In the genomic region with DNA sequence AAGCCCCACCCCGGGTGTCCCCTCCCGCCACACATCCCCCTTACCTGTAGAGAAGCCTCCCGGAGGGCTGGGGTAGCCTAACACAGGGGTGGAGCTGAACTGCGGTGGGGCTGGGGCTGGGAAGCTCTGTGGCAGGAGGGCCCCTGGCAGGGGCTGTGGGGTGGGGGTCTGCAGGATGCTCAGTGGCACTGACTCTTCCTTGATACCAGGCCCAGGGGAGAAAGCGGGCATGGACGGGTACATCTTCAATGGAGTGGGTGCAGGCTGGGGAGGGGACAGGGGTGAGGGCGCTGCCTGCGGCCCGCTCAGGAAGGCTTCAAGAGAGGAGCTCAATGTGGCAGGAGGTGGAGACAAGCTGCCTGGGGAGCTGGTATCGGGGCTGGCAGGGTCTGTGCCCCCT, we compare ENCODE assay signal across 12 cellular contexts. TPM values are rescaled to one million over a fixed set of nuclear protein-coding genes. Genes with fewer than 3 reads are reported as not detected.
DNase-seq lines count a peak whose midpoint lies in the region; ATAC-seq and TF ChIP-seq lines count a peak whose summit lies in the region.
"Had no signal": no experiment of that assay in that cellular context is flagged by ENCODE, and none has a peak within 500 bp of the region (broad histone marks: within the 10 kb centered on the region; RNA-seq: fewer than 3 reads in every experiment).

No MANE protein-coding gene starts in this region.

- H4K20me1 ChIP-seq in fibroblast of lung (ENCODE audit: control insufficient read depth, extremely low read depth, insufficient read depth, low read length), result no peaks in the 10 kb centered on the region

- TF ChIP-seq CTCF in natural killer cell (IDR thresholded peaks at IDR 0.05) (no peak), fibroblast of lung (conservative IDR thresholded peaks at IDR 0.05 in 1 of 2, IDR thresholded peaks at IDR 0.05 in 1 of 2; ENCODE audit: low read depth in 1 of 2, low read length in 2 of 2) (no peak), osteocyte (IDR thresholded peaks at IDR 0.05) (no peak)

- H3K36me3 Mint-ChIP-seq in natural killer cell treated with Interleukin-12 subunit alpha and Interleukin-12 subunit beta and Interleukin-15 and Interleukin-18, amount 100 ng/mL, for 72 hours, result no peaks in the 10 kb centered on the region
- H3K36me3 Mint-ChIP-seq in natural killer cell (no peaks in the 10 kb centered on the region), osteocyte (ENCODE audit: unreplicated experiment) (peaks cover 11% of the 10 kb centered on the region)
- H3K36me3 Mint-ChIP-seq in activated CD8-positive, alpha-beta T cell treated with anti-CD3 and anti-CD28 coated beads, Interleukin-2, amount 10 ng/mL, durations not matched to agents 7 days and 5 days (ENCODE audit: low read depth), result peaks cover 71% of the 10 kb centered on the region

- H3K4me3 Mint-ChIP-seq in natural killer cell treated with Interleukin-12 subunit alpha and Interleukin-12 subunit beta and Interleukin-15 and Interleukin-18, amount 100 ng/mL, for 72 hours, result peak overlapping the region; percentile 53
- H3K4me3 Mint-ChIP-seq in natural killer cell (no peak overlapping the region), osteocyte (ENCODE audit: unreplicated experiment) (no peak overlapping the region)
- peak overlapping the region; percentile 83 for H3K4me3 Mint-ChIP-seq in activated CD8-positive, alpha-beta T cell treated with anti-CD3 and anti-CD28 coated beads, Interleukin-2, amount 10 ng/mL, durations not matched to agents 7 days and 5 days

- H3K9me3 Mint-ChIP-seq in natural killer cell treated with Interleukin-12 subunit alpha and Interleukin-12 subunit beta and Interleukin-15 and Interleukin-18, amount 100 ng/mL, for 72 hours, result no peaks in the 10 kb centered on the region
- H3K9me3 Mint-ChIP-seq in natural killer cell, result no peaks in the 10 kb centered on the region
- H3K9me3 Mint-ChIP-seq in activated CD8-positive, alpha-beta T cell treated with anti-CD3 and anti-CD28 coated beads, Interleukin-2, amount 10 ng/mL, durations not matched to agents 7 days and 5 days (ENCODE audit: insufficient read depth), result no peaks in the 10 kb centered on the region
- no peaks in the 10 kb centered on the region for H3K9me3 Mint-ChIP-seq in osteocyte (ENCODE audit: unreplicated experiment)

- CTCF ChIA-PET in activated CD8-positive, alpha-beta T cell treated with anti-CD3 and anti-CD28 coated beads, Interleukin-2, amount 10 ng/mL, durations not matched to agents 7 days and 5 days (lab: Charles Lee), result interaction anchor here (1.0 to 3.7 kb wide), 7 partner anchors 8 to 99 kb away, joined by 3 to 24 read pairs (median 9); no protein-coding TSS in a partner anchor
- CTCF ChIA-PET in HEK293T (lab: Yijun Ruan, JAX), result interaction anchor here (0.7 to 1.7 kb wide), 3 partner anchors 8 to 99 kb away, joined by 3 to 4 read pairs (median 4); no protein-coding TSS in a partner anchor

- H3K4me1 ChIP-seq in fibroblast of lung (ENCODE audit: control insufficient read depth, extremely low read depth, insufficient read depth, low read length), result peaks cover 51% of the 10 kb centered on the region

- no peak overlapping the region for H2AFZ ChIP-seq in fibroblast of lung (ENCODE audit: low read length)

- no peaks in the 10 kb centered on the region for H3K27me3 ChIP-seq in fibroblast of lung (ENCODE audit: control insufficient read depth, insufficient read depth, low read length)
- H3K27me3 ChIP-seq: brain microvascular endothelial cell, esophagus muscularis mucosa, uterus had no signal

- peak overlapping the region in 1 of 2 donors; percentile 73 for H3K27ac Mint-ChIP-seq in natural killer cell treated with Interleukin-12 subunit alpha and Interleukin-12 subunit beta and Interleukin-15 and Interleukin-18, amount 100 ng/mL, for 72 hours
- H3K27ac Mint-ChIP-seq in natural killer cell, result peak overlapping the region in 1 of 2 donors; percentile 35
- H3K27ac Mint-ChIP-seq in activated CD8-positive, alpha-beta T cell treated with anti-CD3 and anti-CD28 coated beads, Interleukin-2, amount 10 ng/mL, durations not matched to agents 7 days and 5 days, result peak overlapping the region; percentile 73
- H3K27ac Mint-ChIP-seq in osteocyte (ENCODE audit: unreplicated experiment), result no peak overlapping the region

- H3K36me3 ChIP-seq in fibroblast of lung (ENCODE audit: control insufficient read depth, insufficient read depth, low read length), result peaks cover 39% of the 10 kb centered on the region
- H3K36me3 ChIP-seq: uterus had no signal

- peak overlapping the region in 1 of 4 experiments; percentile 80 for H3K4me3 ChIP-seq in fibroblast of lung (replicated peaks in 1 of 4; ENCODE audit: control extremely low read depth in 1 of 4, insufficient read depth in 1 of 4, low read depth in 3 of 4, low read length in 4 of 4)
- H3K4me3 ChIP-seq: uterus had no signal

- peaks cover 34 to 41% of the 10 kb centered on the region in 2 donors for H3K4me1 Mint-ChIP-seq in natural killer cell treated with Interleukin-12 subunit alpha and Interleukin-12 subunit beta and Interleukin-15 and Interleukin-18, amount 100 ng/mL, for 72 hours (ENCODE audit: low read depth in 2 of 2)
- H3K4me1 Mint-ChIP-seq in natural killer cell, result peaks cover 6 to 52% of the 10 kb centered on the region in 2 donors
- H3K4me1 Mint-ChIP-seq in activated CD8-positive, alpha-beta T cell treated with anti-CD3 and anti-CD28 coated beads, Interleukin-2, amount 10 ng/mL, durations not matched to agents 7 days and 5 days (ENCODE audit: low read depth), result peaks cover 63% of the 10 kb centered on the region
- H3K4me1 Mint-ChIP-seq in osteocyte (ENCODE audit: unreplicated experiment), result peaks cover 53% of the 10 kb centered on the region

- H3K4me2 ChIP-seq in fibroblast of lung (ENCODE audit: extremely low read depth, insufficient read depth, low read length), result peak overlapping the region; percentile 8

- POLR2A ChIA-PET in activated CD8-positive, alpha-beta T cell treated with anti-CD3 and anti-CD28 coated beads, Interleukin-2, amount 10 ng/mL, durations not matched to agents 7 days and 5 days (lab: Charles Lee), result interaction anchor here (0.8 to 6.8 kb wide), 6 partner anchors 14 to 35 kb away, joined by 3 to 35 read pairs (median 5); a partner anchor contains a TSS
- POLR2A ChIA-PET in HEK293T (lab: Yijun Ruan, JAX), result interaction anchor here (24.8 kb wide), 1 partner anchor 16 kb away, joined by 369 read pairs; a partner anchor contains a TSS

- DNase-seq in natural killer cell treated with Interleukin-12 subunit alpha and Interleukin-12 subunit beta and Interleukin-15 and Interleukin-18, amount 100 ng/mL, for 72 hours (ENCODE audit: low spot score), result no peak
- DNase-seq in natural killer cell (no peak), fibroblast of lung (ENCODE audit: low read depth in 2 of 2) (no peak), HEK293T (ENCODE audit: extremely low spot score) (no peak), osteocyte (ENCODE audit: extremely low spot score, unreplicated experiment) (no peak)
- no peak for DNase-seq in activated CD8-positive, alpha-beta T cell treated with anti-CD3 and anti-CD28 coated beads, Interleukin-2, amount 10 ng/mL, durations not matched to agents 7 days and 5 days
- DNase-seq: NCI-H524 treated with DMSO at 0.1 percent for 48 hours had no signal

- no peak for ATAC-seq in natural killer cell treated with Interleukin-12 subunit alpha and Interleukin-12 subunit beta and Interleukin-15 and Interleukin-18, amount 100 ng/mL, for 72 hours
- no peak for ATAC-seq in natural killer cell
- ATAC-seq in activated CD8-positive, alpha-beta T cell treated with anti-CD3 and anti-CD28 coated beads, Interleukin-2, amount 10 ng/mL, durations not matched to agents 7 days and 5 days, result no peak
- no peak for ATAC-seq in GM18511 (IDR thresholded peaks at IDR 0.05; ENCODE audit: unreplicated experiment)
- no peak for ATAC-seq in GM19395 (IDR thresholded peaks at IDR 0.05; ENCODE audit: unreplicated experiment)

- no peak overlapping the region for H3K9ac ChIP-seq in fibroblast of lung (ENCODE audit: insufficient read depth, low read length)

- H3K79me2 ChIP-seq in fibroblast of lung (ENCODE audit: control insufficient read depth, insufficient read depth, low read length), result peaks cover 47% of the 10 kb centered on the region

- H3K27me3 Mint-ChIP-seq in natural killer cell treated with Interleukin-12 subunit alpha and Interleukin-12 subunit beta and Interleukin-15 and Interleukin-18, amount 100 ng/mL, for 72 hours, result no peaks in the 10 kb centered on the region
- H3K27me3 Mint-ChIP-seq in natural killer cell (ENCODE audit: low read depth in 2 of 2) (no peaks in the 10 kb centered on the region), osteocyte (ENCODE audit: unreplicated experiment) (no peaks in the 10 kb centered on the region)
- no peaks in the 10 kb centered on the region for H3K27me3 Mint-ChIP-seq in activated CD8-positive, alpha-beta T cell treated with anti-CD3 and anti-CD28 coated beads, Interleukin-2, amount 10 ng/mL, durations not matched to agents 7 days and 5 days (ENCODE audit: low read depth)

- H3K27ac ChIP-seq in fibroblast of lung (ENCODE audit: insufficient read depth, low read length), result no peak overlapping the region
- H3K27ac ChIP-seq: brain microvascular endothelial cell, uterus had no signal

- intact Hi-C loops in natural killer cell (cut with micrococcal nuclease), result no loop called here

- no peaks in the 10 kb centered on the region for H3K9me3 ChIP-seq in fibroblast of lung (ENCODE audit: control insufficient read depth, insufficient read depth, low read depth, low read length)
- H3K9me3 ChIP-seq: esophagus muscularis mucosa, uterus had no signal

TF ChIP-seq in HEK293T, 16 proteins besides CTCF, POLR2A, EP300 and RAD21:
- TF ChIP-seq SUZ12 (IDR thresholded peaks at IDR 0.05) (no peak), SP1 (IDR thresholded peaks at IDR 0.05) (no peak), L3MBTL2 (conservative IDR thresholded peaks at IDR 0.05) (no peak), HDGF (IDR thresholded peaks at IDR 0.05; ENCODE audit: borderline replicate concordance) (no peak)

RNA-seq across cellular contexts. Expression of a gene that starts 16.7 kb away (rescaled TPM):
- total RNA-seq in natural killer cell treated with Interleukin-12 subunit alpha and Interleukin-12 subunit beta and Interleukin-15 and Interleukin-18, amount 100 ng/mL, for 72 hours, result 10 to 100 TPM; 55.8 to 73.5 TPM
- 100 to 1,000 TPM in 2 of 3 donors, 10 to 100 TPM in 1; 80.7 to 208 (median 119) TPM for total RNA-seq in natural killer cell
- 100 to 1,000 TPM; 212 to 254 TPM for total RNA-seq in activated CD8-positive, alpha-beta T cell treated with anti-CD3 and anti-CD28 coated beads, Interleukin-2, amount 10 ng/mL, durations not matched to agents 7 days and 5 days
- total RNA-seq in fibroblast of lung, result 51.9 and 77.6 TPM in 2 replicates
- polyA plus RNA-seq in fibroblast of lung, result 29.7 and 49.1 TPM in 2 replicates
- 73.7 and 109 TPM in 2 replicates for polyA plus RNA-seq in fibroblast of lung (2012)
- 172 and 195 TPM in 2 replicates for polyA minus RNA-seq in fibroblast of lung (ENCODE audit: low replicate concordance)
- 78.0 and 86.9 TPM in 2 replicates for total RNA-seq in osteocyte

Comparison
In these comparisons a context has a peak if more than half of its experiments do, and no peak if none do; other contexts are left out.
1. H3K4me3 Mint-ChIP-seq: peak in natural killer cell treated with Interleukin-12 subunit alpha and Interleukin-12 subunit beta and Interleukin-15 and Interleukin-18, amount 100 ng/mL, for 72 hours (single experiment) and activated CD8-positive, alpha-beta T cell treated with anti-CD3 and anti-CD28 coated beads, Interleukin-2, amount 10 ng/mL, durations not matched to agents 7 days and 5 days (single experiment); none in natural killer cell (single experiment) and osteocyte (single experiment).